In genomic region chr11:35259529-35259928, GRCh38 we compare ENCODE assay signal across 24 cellular contexts.
"Had no signal": no experiment of that assay in that cellular context is flagged by ENCODE, and none has a peak within 500 bp of the region (broad histone marks: within the 10 kb centered on the region; RNA-seq: fewer than 3 reads in every experiment).

No MANE protein-coding gene starts in this region.

- FAIRE-seq: kidney, pancreas had no signal

- H3K4me3 ChIP-seq: left lung, lower lobe of right lung, pancreas, right atrium auricular region, right lobe of liver, skin epidermis, stomach, testis, thyroid gland, transverse colon, upper lobe of left lung, vagina had no signal

- H3K36me3 ChIP-seq: left lung, lower lobe of right lung, pancreas, right atrium auricular region, stomach, thyroid gland, transverse colon, upper lobe of left lung, vagina had no signal

- H3K27ac ChIP-seq: lower lobe of right lung, right atrium auricular region, right lobe of liver, testis, thyroid gland, upper lobe of left lung had no signal

- H3K9me3 ChIP-seq: left lung, lower lobe of right lung, pancreas, right atrium auricular region, right lobe of liver, stomach, testis, thyroid gland, transverse colon, upper lobe of left lung, vagina had no signal

- H3K4me1 ChIP-seq: right atrium auricular region, testis, thyroid gland had no signal

- DNase-seq: kidney; left colon; left lung; lower lobe of right lung; mammary epithelial cell; mesenchymal stem cell; naive thymus-derived CD8-positive, alpha-beta T cell; nucleus accumbens; pancreas; right lobe of liver; stimulated activated CD4-positive, alpha-beta T cell treated with anti-CD3 and anti-CD28 coated beads, Interleukin-12 subunit alpha, Interleukin-12 subunit beta, amount 100 ng/mL, for 4 hours; stimulated activated CD4-positive, alpha-beta T cell treated with anti-CD3 and anti-CD28 coated beads, Interleukin-15, amount 100 ng/mL, for 24 hours; stimulated activated CD4-positive, alpha-beta T cell treated with anti-CD3 and anti-CD28 coated beads, Interleukin-2, amount 100 ng/mL, for 24 hours; stimulated activated CD4-positive, alpha-beta T cell treated with anti-CD3 and anti-CD28 coated beads, Interleukin-4, amount 100 ng/mL, for 1 hour; stimulated activated naive B cell treated with anti-CD40 and anti-IgM and Interleukin-4, amounts not matched to agents 10 μg/mL and 1 μg/mL and 100 μg/mL, for 72 hours; stimulated activated naive CD8-positive, alpha-beta T cell treated with anti-CD3 and anti-CD28 coated beads, Interleukin-15, Interleukin-2, amounts not matched to agents 100 U/mL and 50 U/mL, for 24 hours; stomach; testis; thyroid gland; transverse colon; upper lobe of left lung had no signal

- H3K27me3 ChIP-seq: left lung, pancreas, right atrium auricular region, right lobe of liver, stomach, testis, thyroid gland, transverse colon, upper lobe of left lung, vagina had no signal

- ATAC-seq: left colon; naive thymus-derived CD8-positive, alpha-beta T cell; right lobe of liver; stimulated activated naive B cell treated with anti-CD40 and anti-IgM and Interleukin-4, amounts not matched to agents 10 μg/mL and 1 μg/mL and 100 μg/mL, for 72 hours; stimulated activated naive CD8-positive, alpha-beta T cell treated with anti-CD3 and anti-CD28 coated beads, Interleukin-15, Interleukin-2, amounts not matched to agents 100 U/mL and 50 U/mL, for 24 hours had no signal
